In the genomic region with DNA sequence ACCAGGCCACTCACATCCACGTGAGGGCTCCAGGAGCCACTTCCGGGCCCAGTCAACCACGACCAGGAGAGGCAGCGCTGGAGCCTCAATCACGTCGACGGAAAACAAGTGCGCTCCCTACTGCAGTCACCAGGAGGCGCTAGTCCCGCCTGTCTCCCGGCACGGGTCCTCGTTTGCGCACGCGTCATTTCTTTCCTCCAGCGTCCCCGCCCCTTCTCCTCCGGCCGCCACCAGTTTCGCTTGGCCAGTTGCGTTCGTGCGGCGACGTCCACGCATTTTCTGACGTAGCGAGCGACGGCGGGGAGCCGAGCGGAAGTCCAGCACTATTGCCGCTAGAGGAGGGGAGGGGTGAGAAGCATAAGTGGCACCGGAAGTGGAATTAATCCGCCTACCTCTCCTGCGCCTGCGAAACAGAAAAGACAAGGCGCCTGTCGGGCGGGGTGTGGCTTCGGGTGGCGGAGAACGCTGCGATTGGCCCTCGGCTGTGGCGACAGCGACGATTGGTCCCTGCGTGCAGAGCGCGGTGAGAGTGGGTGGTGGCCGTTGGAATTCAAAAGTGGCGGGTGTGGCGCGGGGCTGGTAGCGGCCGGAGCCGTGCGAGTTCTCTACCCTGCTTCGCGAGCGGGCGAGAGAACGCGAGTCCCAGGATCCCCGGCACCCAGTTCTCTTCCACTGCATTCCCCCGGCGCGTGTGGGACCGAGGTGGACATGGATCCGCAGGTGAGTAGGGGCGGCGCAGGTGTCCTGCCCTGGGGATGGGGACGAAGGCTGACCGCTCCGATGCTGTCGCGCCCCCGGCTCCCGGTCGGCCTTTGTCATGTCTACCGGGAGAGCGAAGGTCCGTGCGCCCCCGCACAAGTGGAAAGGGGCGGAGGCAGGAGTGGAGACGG, we compare ENCODE assay signal across 8 cellular contexts. TPM values are rescaled to one million over a fixed set of nuclear protein-coding genes. Genes with fewer than 3 reads are reported as not detected.
DNase-seq lines count a peak whose midpoint lies in the region; FAIRE-seq and TF ChIP-seq lines count a peak whose summit lies in the region.

A gene with protein sequence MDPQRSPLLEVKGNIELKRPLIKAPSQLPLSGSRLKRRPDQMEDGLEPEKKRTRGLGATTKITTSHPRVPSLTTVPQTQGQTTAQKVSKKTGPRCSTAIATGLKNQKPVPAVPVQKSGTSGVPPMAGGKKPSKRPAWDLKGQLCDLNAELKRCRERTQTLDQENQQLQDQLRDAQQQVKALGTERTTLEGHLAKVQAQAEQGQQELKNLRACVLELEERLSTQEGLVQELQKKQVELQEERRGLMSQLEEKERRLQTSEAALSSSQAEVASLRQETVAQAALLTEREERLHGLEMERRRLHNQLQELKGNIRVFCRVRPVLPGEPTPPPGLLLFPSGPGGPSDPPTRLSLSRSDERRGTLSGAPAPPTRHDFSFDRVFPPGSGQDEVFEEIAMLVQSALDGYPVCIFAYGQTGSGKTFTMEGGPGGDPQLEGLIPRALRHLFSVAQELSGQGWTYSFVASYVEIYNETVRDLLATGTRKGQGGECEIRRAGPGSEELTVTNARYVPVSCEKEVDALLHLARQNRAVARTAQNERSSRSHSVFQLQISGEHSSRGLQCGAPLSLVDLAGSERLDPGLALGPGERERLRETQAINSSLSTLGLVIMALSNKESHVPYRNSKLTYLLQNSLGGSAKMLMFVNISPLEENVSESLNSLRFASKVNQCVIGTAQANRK (plus strand): TSS at position 546 of the 890 bp plus-strand sequence. CDS start 163 bp downstream, at position 709.

- no peak within 1 kb of the TSS for H2BK20ac ChIP-seq in H9 (ENCODE audit: low read depth, low read length, poor library complexity, severe bottlenecking)

- no peaks in the 10 kb centered on the region for H4K20me1 ChIP-seq in H9 (ENCODE audit: control insufficient read depth, insufficient read depth, insufficient read length)

- no peak within 1 kb of the TSS for H2AK5ac ChIP-seq in H9 (ENCODE audit: insufficient read length, low read length)

- H3K27ac ChIP-seq in H9 (ENCODE audit: insufficient read length, low read depth, low read length), result peak within 1 kb of the TSS; percentile 73

- TF ChIP-seq CTCF in H9 (conservative IDR thresholded peaks at IDR 0.05) (peak; percentile 98), fibroblast of villous mesenchyme (IDR thresholded peaks at IDR 0.05; ENCODE audit: insufficient read depth, low read depth, low read length) (peak; percentile 93), neural crest cell (conservative IDR thresholded peaks at IDR 0.05) (peak; percentile 98)

- H3K36me3 ChIP-seq in MG63, result peaks cover 8% of the 10 kb centered on the region

- H2BK120ac ChIP-seq in H9 (ENCODE audit: low read depth, low read length, poor library complexity, severe bottlenecking), result no peak within 1 kb of the TSS

- H3K23ac ChIP-seq in H9 (ENCODE audit: insufficient read length, low read depth, low read length), result no peak within 1 kb of the TSS

- no peak within 1 kb of the TSS for H3K56ac ChIP-seq in H9 (ENCODE audit: insufficient read length, low read depth, low read length)

- peaks cover 8% of the 10 kb centered on the region for H3K79me1 ChIP-seq in H9 (ENCODE audit: insufficient read depth, low read depth, low read length, poor library complexity, severe bottlenecking)

- peak within 1 kb of the TSS; percentile 66 for H2BK5ac ChIP-seq in H9 (ENCODE audit: insufficient read length, low read length)

- DNase-seq in H9, result peak; percentile 99
- DNase-seq in MG63, result peak; percentile 97
- DNase-seq in SIG-M5 (lab: John Stamatoyannopoulos, UW), result peak; percentile 90
- peak; percentile 99 for DNase-seq in activated gamma-delta T cell treated with Interleukin-2 at 50 U/mL for 16 hours
- DNase-seq in fibroblast of villous mesenchyme (ENCODE audit: low read depth), result peak; percentile 100
- peak; percentile 100 for DNase-seq in neural crest cell (ENCODE audit: low read depth, low spot score)
- peak; percentile 99 for DNase-seq in stromal cell of bone marrow (ENCODE audit: low read depth)

- H3K4me1 Mint-ChIP-seq in H9 (peaks cover 34 to 36% of the 10 kb centered on the region in 2 experiments), neural crest cell (peaks cover 51% of the 10 kb centered on the region)

- FAIRE-seq in G401.6 (lab: Jason Lieb, UNC), result peak; percentile 99

- H4K91ac ChIP-seq in H9 (ENCODE audit: insufficient read length, low read depth, low read length), result no peak within 1 kb of the TSS

- H3K4me2 ChIP-seq in H9 (ENCODE audit: insufficient read depth, insufficient read length, low read length), result peak within 1 kb of the TSS; percentile 88

- peaks cover 2% of the 10 kb centered on the region; the same call in 1 of the 2 replicates for H3K4me1 ChIP-seq in H9 (ENCODE audit: insufficient read depth, low read length)

- H3K27me3 Mint-ChIP-seq in H9 (ENCODE audit: low read depth) (no peaks in the 10 kb centered on the region), neural crest cell (ENCODE audit: low read depth) (no peaks in the 10 kb centered on the region)

- peak within 1 kb of the TSS; percentile 84 for H3K9ac ChIP-seq in H9 (ENCODE audit: extremely low read depth, insufficient read length, low read length)

- no peak within 1 kb of the TSS for H4K5ac ChIP-seq in H9 (ENCODE audit: insufficient read length, low read depth, low read length)

- peak within 1 kb of the TSS; percentile 56 for H3K18ac ChIP-seq in H9 (ENCODE audit: insufficient read length, low read depth, low read length)

- H3K36me3 Mint-ChIP-seq in H9 (ENCODE audit: insufficient read depth in 1 of 3, low read depth in 3 of 3), result peaks cover 7 to 15% (median 12%) of the 10 kb centered on the region in 3 experiments; a peak in 6 of 7 replicates
- H3K36me3 Mint-ChIP-seq in neural crest cell (ENCODE audit: low read depth), result peaks cover 9% of the 10 kb centered on the region

- no peak within 1 kb of the TSS for H2BK12ac ChIP-seq in H9 (ENCODE audit: insufficient read length, low read depth, low read length)

- H3K14ac ChIP-seq in H9 (ENCODE audit: insufficient read depth, low read length), result peak within 1 kb of the TSS; percentile 84

- H3K27me3 ChIP-seq in H9 (ENCODE audit: insufficient read depth, low read length), result no peaks in the 10 kb centered on the region
- no peaks in the 10 kb centered on the region for H3K27me3 ChIP-seq in MG63

- H3T11ph ChIP-seq in H9 (ENCODE audit: low read length), result peak within 1 kb of the TSS; percentile 20

- no peak within 1 kb of the TSS for H2BK15ac ChIP-seq in H9 (ENCODE audit: low read depth, low read length)

- H3K9me3 ChIP-seq in H9 (ENCODE audit: control insufficient read depth, low read depth, low read length) (no peaks in the 10 kb centered on the region), MG63 (no peaks in the 10 kb centered on the region)

- H3K4me3 ChIP-seq in MG63 (peak within 1 kb of the TSS; percentile 86), fibroblast of villous mesenchyme (ENCODE audit: low read depth, low read length) (peak within 1 kb of the TSS; percentile 95)

- no peak within 1 kb of the TSS for H4K8ac ChIP-seq in H9 (replicated peaks; ENCODE audit: insufficient read length, low read depth, low read length)

- H3K27ac Mint-ChIP-seq in H9, result peak within 1 kb of the TSS; percentile 91 to 97 (median 94)
- H3K27ac Mint-ChIP-seq in neural crest cell (ENCODE audit: unreplicated experiment), result peak within 1 kb of the TSS; percentile 97

- no peak within 1 kb of the TSS; the same call in 1 of the 2 replicates for H3K4ac ChIP-seq in H9 (ENCODE audit: low read depth, low read length)

- H2AFZ ChIP-seq in H9 (ENCODE audit: low read length), result peak within 1 kb of the TSS; percentile 50

- H3K4me3 Mint-ChIP-seq in H9 (peak within 1 kb of the TSS; percentile 94), neural crest cell (peak within 1 kb of the TSS; percentile 98)

- H3K79me2 ChIP-seq in H9 (ENCODE audit: insufficient read depth, low read length), result peaks cover 39% of the 10 kb centered on the region

- H3K9me3 Mint-ChIP-seq in H9 (no peaks in the 10 kb centered on the region), neural crest cell (no peaks in the 10 kb centered on the region)

- H3K23me2 ChIP-seq in H9 (ENCODE audit: insufficient read length, low read depth, low read length, poor library complexity, severe bottlenecking), result peaks cover 10% of the 10 kb centered on the region

- no CpG with 5 or more reads among the region's 90 CpGs for WGBS in H9 (ENCODE audit: extremely low coverage, insufficient read length, low lambda C conversion rate)

RNA-seq across cellular contexts. Expression of the gene that starts here (rescaled TPM):
- total RNA-seq in H9 (2021), result 73.1 and 73.8 TPM in 2 replicates
- 36.6 and 45.5 TPM in 2 replicates for total RNA-seq in MG63 (2014; rRNA removed; shearing (Covaris generic); ENCODE audit: low replicate concordance)
- 20.0 and 34.5 TPM in 2 replicates for total RNA-seq in fibroblast of villous mesenchyme
- total RNA-seq in neural crest cell, result 123 and 124 TPM in 2 replicates

Comparison
In these comparisons a context has a peak if more than half of its experiments do, and no peak if none do; other contexts are left out.
1. Peak in every context shown above with its lines: DNase-seq, H3K4me3 ChIP-seq and H3K27ac ChIP-seq.